ENCODE assay signal across 1 cellular context in the genomic region with DNA sequence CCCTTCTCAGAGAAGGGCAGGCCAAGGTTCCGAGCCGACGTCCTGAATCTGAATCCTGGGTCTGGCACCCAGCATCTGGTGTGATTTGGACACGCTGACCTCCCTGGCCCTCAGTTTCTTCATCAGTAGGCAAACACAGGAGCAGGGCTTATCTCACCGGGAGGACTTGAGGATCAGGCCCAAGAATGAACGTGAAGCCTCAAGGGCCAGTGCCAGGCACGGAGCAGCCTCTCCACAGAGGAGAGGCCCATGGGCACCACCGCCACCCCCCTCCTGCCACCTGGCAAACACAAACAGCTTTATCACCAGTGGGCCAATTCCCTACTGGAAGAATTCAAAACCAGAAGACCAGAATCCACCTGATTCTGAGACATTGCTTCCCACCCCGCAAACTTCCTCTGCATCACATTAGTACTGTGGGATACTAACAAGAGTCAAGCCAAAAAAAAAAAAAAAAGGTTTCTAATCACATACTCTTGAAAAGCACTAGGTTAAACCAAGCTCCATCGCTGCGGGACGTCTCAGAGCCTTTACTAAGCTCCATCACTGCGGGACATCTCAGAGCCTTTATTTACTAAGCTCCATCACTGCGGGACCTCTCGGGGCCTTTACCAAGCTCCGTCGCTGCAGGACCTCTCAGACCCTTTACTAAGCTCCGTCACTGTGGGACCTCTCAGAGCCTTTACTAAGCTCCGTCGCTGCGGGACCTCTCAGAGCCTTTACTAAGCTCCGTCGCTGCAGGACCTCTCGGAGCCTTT.
TF ChIP-seq lines count a peak whose summit lies in the region.

No MANE protein-coding gene starts in this region.

TF ChIP-seq in H1, 55 proteins besides CTCF, POLR2A, EP300 and RAD21:
- TF ChIP-seq KDM1A (IDR thresholded peaks at IDR 0.05; ENCODE audit: borderline replicate concordance, low read length) = no peak
- TF ChIP-seq SIRT6 (IDR thresholded peaks at IDR 0.05; ENCODE audit: low read length) = no peak
- TF ChIP-seq RFX5 (IDR thresholded peaks at IDR 0.05; ENCODE audit: borderline replicate concordance, low read depth, low read length) = no peak
- no peak for TF ChIP-seq SAP30 (IDR thresholded peaks at IDR 0.05; ENCODE audit: insufficient read depth, insufficient replicate concordance, low read length)
- no peak for TF ChIP-seq CTBP2 (IDR thresholded peaks at IDR 0.05; ENCODE audit: borderline replicate concordance, insufficient read depth, insufficient read length, low read length)
- TF ChIP-seq GABPA (IDR thresholded peaks at IDR 0.05; ENCODE audit: borderline replicate concordance, insufficient read depth, low read length) = no peak
- no peak for TF ChIP-seq BCL11A (IDR thresholded peaks at IDR 0.05; ENCODE audit: low read depth in 2 of 2, low read length in 2 of 2)
- no peak for TF ChIP-seq CREB1 (IDR thresholded peaks at IDR 0.05)
- no peak for TF ChIP-seq ASH2L (IDR thresholded peaks at IDR 0.05; ENCODE audit: low read length)
- no peak for TF ChIP-seq EGR1 (IDR thresholded peaks at IDR 0.05; ENCODE audit: borderline replicate concordance, low read depth, low read length)
- TF ChIP-seq SP4 (IDR thresholded peaks at IDR 0.05; ENCODE audit: low read length) = no peak
- no peak for TF ChIP-seq RXRA (IDR thresholded peaks at IDR 0.05; ENCODE audit: insufficient read depth, low read depth, low read length)
- no peak for TF ChIP-seq EZH2 (IDR thresholded peaks at IDR 0.05; ENCODE audit: low read depth, low read length, severe bottlenecking)
TF ChIP-seq in H1: peak in this region for 0.
